ENCODE assay signal across 15 cellular contexts in genomic region chr14:91337699-91338335, GRCh38.
DNase-seq lines count a peak whose midpoint lies in the region; FAIRE-seq and TF ChIP-seq lines count a peak whose summit lies in the region.
"Had no signal": no experiment of that assay in that cellular context is flagged by ENCODE, and none has a peak within 500 bp of the region (broad histone marks: within the 10 kb centered on the region; RNA-seq: fewer than 3 reads in every experiment).

No MANE protein-coding gene starts in this region.

- TF ChIP-seq CTCF in kidney (IDR thresholded peaks at IDR 0.05; ENCODE audit: borderline replicate concordance, extremely low read depth, insufficient read depth): no peak

- intact Hi-C loops in activated CD4-positive, alpha-beta memory T cell treated with anti-CD3 and anti-CD28 coated beads for 36 hours (cut with micrococcal nuclease): no loop called here
- intact Hi-C loops in kidney (cut with DNase I): no loop called here

- POLR2A ChIA-PET in activated CD4-positive, alpha-beta memory T cell treated with anti-CD3 and anti-CD28 coated beads for 36 hours (lab: Charles Lee): interaction anchor here (1.4 kb wide), 1 partner anchor 12 kb away, joined by 3 read pairs; no protein-coding TSS in a partner anchor
- POLR2A ChIA-PET in activated CD4-positive, alpha-beta memory T cell treated with anti-CD3 and anti-CD28 coated beads, Interleukin-2, amount 10 ng/mL, durations not matched to agents 7 days and 5 days (lab: Charles Lee): interaction anchor here (1.0 to 1.1 kb wide), 4 partner anchors 8 to 68 kb away, joined by 3 to 4 read pairs (median 3); no protein-coding TSS in a partner anchor

- no peaks in the 10 kb centered on the region for H3K9me3 ChIP-seq in kidney (ENCODE audit: control insufficient read depth in 1 of 2, low read length in 2 of 2)
- H3K9me3 ChIP-seq: BLaER1 had no signal

- peaks cover 10% of the 10 kb centered on the region for H3K4me1 Mint-ChIP-seq in activated CD4-positive, alpha-beta memory T cell treated with anti-CD3 and anti-CD28 coated beads for 36 hours (ENCODE audit: low read depth)
- H3K4me1 Mint-ChIP-seq in activated CD4-positive, alpha-beta memory T cell treated with anti-CD3 and anti-CD28 coated beads, Interleukin-2, amount 10 ng/mL, durations not matched to agents 7 days and 5 days: peaks cover 9% of the 10 kb centered on the region

- peak overlapping the region; percentile 13 for H3K27ac Mint-ChIP-seq in activated CD4-positive, alpha-beta memory T cell treated with anti-CD3 and anti-CD28 coated beads for 36 hours
- no peak overlapping the region for H3K27ac Mint-ChIP-seq in activated CD4-positive, alpha-beta memory T cell treated with anti-CD3 and anti-CD28 coated beads, Interleukin-2, amount 10 ng/mL, durations not matched to agents 7 days and 5 days
- H3K27ac Mint-ChIP-seq: H9 had no signal

- H3K9ac ChIP-seq in kidney (ENCODE audit: low read length in 2 of 2): no peak overlapping the region
- H3K9ac ChIP-seq: BLaER1 had no signal

- no peak overlapping the region for H3K4me3 ChIP-seq in kidney (ENCODE audit: low read length in 2 of 2)
- H3K4me3 ChIP-seq: BLaER1 had no signal

- H3K4me3 Mint-ChIP-seq in activated CD4-positive, alpha-beta memory T cell treated with anti-CD3 and anti-CD28 coated beads for 36 hours: no peak overlapping the region
- H3K4me3 Mint-ChIP-seq in activated CD4-positive, alpha-beta memory T cell treated with anti-CD3 and anti-CD28 coated beads, Interleukin-2, amount 10 ng/mL, durations not matched to agents 7 days and 5 days: no peak overlapping the region
- H3K4me3 Mint-ChIP-seq: H9 had no signal

- TF ChIP-seq POLR2A in GM12891 (IDR thresholded peaks at IDR 0.05; ENCODE audit: low read depth, low read length) (no peak), GM12892 (IDR thresholded peaks at IDR 0.05; ENCODE audit: low read depth, low read length) (no peak)

- H3K27me3 Mint-ChIP-seq in activated CD4-positive, alpha-beta memory T cell treated with anti-CD3 and anti-CD28 coated beads for 36 hours: no peaks in the 10 kb centered on the region
- no peaks in the 10 kb centered on the region for H3K27me3 Mint-ChIP-seq in activated CD4-positive, alpha-beta memory T cell treated with anti-CD3 and anti-CD28 coated beads, Interleukin-2, amount 10 ng/mL, durations not matched to agents 7 days and 5 days

- FAIRE-seq in GM12891 (lab: Jason Lieb, UNC): no peak
- no peak for FAIRE-seq in kidney (lab: Jason Lieb, UNC)
- FAIRE-seq in GM12892 (lab: Jason Lieb, UNC): no peak

- peaks cover 15% of the 10 kb centered on the region for H3K36me3 Mint-ChIP-seq in activated CD4-positive, alpha-beta memory T cell treated with anti-CD3 and anti-CD28 coated beads for 36 hours
- peaks cover 76% of the 10 kb centered on the region for H3K36me3 Mint-ChIP-seq in activated CD4-positive, alpha-beta memory T cell treated with anti-CD3 and anti-CD28 coated beads, Interleukin-2, amount 10 ng/mL, durations not matched to agents 7 days and 5 days (ENCODE audit: low read depth)

- CTCF ChIA-PET in activated CD4-positive, alpha-beta memory T cell treated with anti-CD3 and anti-CD28 coated beads for 36 hours (lab: Charles Lee): interaction anchor here (0.6 to 1.7 kb wide), 3 partner anchors 13 to 20 kb away, joined by 3 to 6 read pairs (median 3); no protein-coding TSS in a partner anchor
- CTCF ChIA-PET in activated CD4-positive, alpha-beta memory T cell treated with anti-CD3 and anti-CD28 coated beads, Interleukin-2, amount 10 ng/mL, durations not matched to agents 7 days and 5 days (lab: Charles Lee): interaction anchor here (0.8 kb wide), 1 partner anchor 12 kb away, joined by 3 read pairs; no protein-coding TSS in a partner anchor

- DNase-seq in activated CD4-positive, alpha-beta memory T cell treated with anti-CD3 and anti-CD28 coated beads for 36 hours: no peak
- DNase-seq in activated CD4-positive, alpha-beta memory T cell treated with anti-CD3 and anti-CD28 coated beads, Interleukin-2, amount 10 ng/mL, durations not matched to agents 7 days and 5 days: no peak
- DNase-seq in GM12891 (ENCODE audit: insufficient read length, low spot score): no peak
- DNase-seq in kidney: peak; percentile 52
- DNase-seq in putamen (ENCODE audit: low spot score): peak; percentile 68
- no peak for DNase-seq in hypothalamus (lab: John Stamatoyannopoulos, UW)
- no peak for DNase-seq in GM12892 (ENCODE audit: insufficient read length)
- no peak for DNase-seq in kidney glomerular epithelial cell (lab: John Stamatoyannopoulos, UW)
- DNase-seq: AML-193, Calu3, DMS 273 treated with DMSO at 0.1 percent for 48 hours, GOT3, H9 had no signal

- peaks cover 0 to 11% of the 10 kb centered on the region in 2 donors for H3K4me1 ChIP-seq in kidney (ENCODE audit: control insufficient read depth in 1 of 2, insufficient read depth in 1 of 2, low read depth in 1 of 2, low read length in 2 of 2)

- peaks cover 3 to 9% of the 10 kb centered on the region in 2 donors for H3K36me3 ChIP-seq in kidney (ENCODE audit: control insufficient read depth in 1 of 2, insufficient read depth in 2 of 2, low read length in 2 of 2)

- no peaks in the 10 kb centered on the region for H3K9me3 Mint-ChIP-seq in activated CD4-positive, alpha-beta memory T cell treated with anti-CD3 and anti-CD28 coated beads for 36 hours
- no peaks in the 10 kb centered on the region for H3K9me3 Mint-ChIP-seq in activated CD4-positive, alpha-beta memory T cell treated with anti-CD3 and anti-CD28 coated beads, Interleukin-2, amount 10 ng/mL, durations not matched to agents 7 days and 5 days
- H3K9me3 Mint-ChIP-seq: H9 had no signal

- no peak overlapping the region for H3K27ac ChIP-seq in kidney (ENCODE audit: low read depth in 2 of 2, low read length in 2 of 2)
- H3K27ac ChIP-seq: 22Rv1, BLaER1 had no signal

TF ChIP-seq in GM12891, 5 proteins besides CTCF, POLR2A, EP300 and RAD21:
- no peak for TF ChIP-seq PAX5 (IDR thresholded peaks at IDR 0.05; ENCODE audit: insufficient read depth, low read length, severe bottlenecking)
- no peak for TF ChIP-seq POU2F2 (IDR thresholded peaks at IDR 0.05; ENCODE audit: low read depth, low read length)
- 0 out of 2 replicates have a peak, but pooled peaks have one; percentile 25 for TF ChIP-seq POLR2AphosphoS5 (IDR thresholded peaks at IDR 0.05; ENCODE audit: low read depth, low read length)
- TF ChIP-seq SPI1 (IDR thresholded peaks at IDR 0.05; ENCODE audit: low read depth, low read length): no peak
- no peak for TF ChIP-seq TAF1 (IDR thresholded peaks at IDR 0.05; ENCODE audit: low read depth, low read length)

Comparison
In these comparisons a context has a peak if more than half of its experiments do, and no peak if none do; other contexts are left out.
1. DNase-seq: peak in kidney (single experiment) and putamen (single experiment); none in activated CD4-positive, alpha-beta memory T cell treated with anti-CD3 and anti-CD28 coated beads for 36 hours (single experiment), activated CD4-positive, alpha-beta memory T cell treated with anti-CD3 and anti-CD28 coated beads, Interleukin-2, amount 10 ng/mL, durations not matched to agents 7 days and 5 days (single experiment), GM12891 (single experiment), hypothalamus (0 of 51), GM12892 (single experiment) and kidney glomerular epithelial cell (single experiment).